Comparison of ENCODE assay signal across 9 cellular contexts in the genomic region with DNA sequence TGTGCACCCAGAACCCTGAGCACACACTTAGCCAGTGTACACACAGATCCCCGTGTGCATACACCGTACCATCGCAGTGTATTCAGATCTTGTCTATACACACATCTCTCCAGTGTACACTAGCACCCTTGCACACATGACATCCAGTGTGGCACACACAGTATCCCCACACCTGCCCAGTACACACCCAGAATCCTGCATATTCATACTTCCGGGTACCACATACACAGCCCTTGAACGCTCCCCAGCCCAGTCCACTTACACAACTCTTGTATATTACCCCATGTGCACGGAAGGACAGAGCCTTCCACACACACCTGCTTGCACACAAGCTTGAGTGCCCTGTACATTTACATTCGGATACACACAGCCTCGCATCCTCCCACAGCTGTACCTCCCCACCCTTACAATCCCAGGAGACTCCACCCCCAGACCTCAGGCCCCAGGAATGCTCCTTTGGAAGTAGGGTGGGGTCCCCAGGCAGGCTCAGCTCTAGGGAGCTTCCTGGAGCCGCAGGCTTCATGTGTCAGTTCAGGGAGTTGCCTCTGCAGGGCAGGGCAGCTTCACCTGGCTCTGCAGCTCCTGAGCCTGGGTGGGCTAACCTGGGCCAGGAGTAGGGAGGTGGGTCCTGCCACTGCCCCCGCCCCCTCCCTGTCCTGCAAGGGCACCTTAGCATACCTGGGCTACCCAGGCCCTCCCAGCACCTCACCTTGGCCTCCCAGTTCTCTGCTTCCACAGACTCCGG. TPM values are rescaled to one million over a fixed set of nuclear protein-coding genes. Genes with fewer than 3 reads are reported as not detected.
DNase-seq lines count a peak whose midpoint lies in the region; ATAC-seq, FAIRE-seq and TF ChIP-seq lines count a peak whose summit lies in the region.
"Had no signal": no experiment of that assay in that cellular context is flagged by ENCODE, and none has a peak within 500 bp of the region (broad histone marks: within the 10 kb centered on the region; RNA-seq: fewer than 3 reads in every experiment).

No MANE protein-coding gene starts in this region.

- CTCF ChIA-PET in HCT116 (lab: Charles Lee): interaction anchor here (0.6 to 3.0 kb wide), 33 partner anchors 8 to 1319 kb away, joined by 3 to 49 read pairs (median 6); a partner anchor contains a TSS

- H4K20me1 ChIP-seq in HCT116 (ENCODE audit: insufficient read depth): no peaks in the 10 kb centered on the region

- no peaks in the 10 kb centered on the region for H3K9me2 ChIP-seq in HCT116 (ENCODE audit: insufficient read depth)

- peaks cover 0 to 2% of the 10 kb centered on the region in 2 experiments; a peak in 1 of 4 replicates for H3K36me3 ChIP-seq in HCT116 (ENCODE audit: control insufficient read depth in 1 of 2, insufficient read depth in 2 of 2, low read length in 2 of 2)
- H3K36me3 ChIP-seq in kidney (ENCODE audit: control insufficient read depth in 1 of 2, insufficient read depth in 2 of 2, low read length in 2 of 2): no peaks in the 10 kb centered on the region

- no peak for TF ChIP-seq RAD21 in HCT116 (IDR thresholded peaks at IDR 0.05; ENCODE audit: low read depth)

- no peak overlapping the region for H3K4me3 Mint-ChIP-seq in activated T-helper 1 cell treated with anti-CD3 and anti-CD28 coated beads, Interleukin-12 subunit alpha, Interleukin-12 subunit beta, Interleukin-2, Interleukin-4 antibody, amounts not matched to agents 30 ng/mL and 10 ng/mL and 1 ng/mL, durations not matched to agents 14 hours and 24 hours and 36 hours
- no peak overlapping the region for H3K4me3 Mint-ChIP-seq in stimulated activated effector memory CD8-positive, alpha-beta T cell treated with anti-CD3 and anti-CD28 coated beads, Interleukin-12 subunit alpha, Interleukin-12 subunit beta, amount 100 ng/mL, for 72 hours

- H3K9me3 ChIP-seq in HCT116 (ENCODE audit: control insufficient read depth in 1 of 2, insufficient read depth in 1 of 2, low read depth in 1 of 2, low read length in 2 of 2) (no peaks in the 10 kb centered on the region), kidney (ENCODE audit: control insufficient read depth in 1 of 2, low read length in 2 of 2) (no peaks in the 10 kb centered on the region)

- peak; percentile 59 for ATAC-seq in HCT116
- ATAC-seq in stimulated activated effector memory CD8-positive, alpha-beta T cell treated with anti-CD3 and anti-CD28 coated beads, Interleukin-12 subunit alpha, Interleukin-12 subunit beta, amount 100 ng/mL, for 72 hours: no peak
- no peak for ATAC-seq in HG03432 (IDR thresholded peaks at IDR 0.05; ENCODE audit: unreplicated experiment)
- no peak for ATAC-seq in HG03039 (IDR thresholded peaks at IDR 0.05; ENCODE audit: unreplicated experiment)

- no peaks in the 10 kb centered on the region for H3K27me3 ChIP-seq in HCT116 (ENCODE audit: insufficient read depth, low read length)

- intact Hi-C loops in HCT116 (cut with micrococcal nuclease) (loop anchor here (1.0 kb wide), 1 partner anchor 44 kb away; no protein-coding TSS in a partner anchor), kidney (cut with DNase I) (no loop called here)
- intact Hi-C loops in activated T-helper 1 cell treated with anti-CD3 and anti-CD28 coated beads, Interleukin-12 subunit alpha, Interleukin-12 subunit beta, Interleukin-2, Interleukin-4 antibody, amounts not matched to agents 30 ng/mL and 10 ng/mL and 1 ng/mL, durations not matched to agents 14 hours and 24 hours and 36 hours (cut with micrococcal nuclease): loop anchor here (2.0 kb wide), 1 partner anchor 19 kb away; no protein-coding TSS in a partner anchor

- in situ Hi-C loops in ACHN (cut with HindIII; ENCODE audit: low pct_ligation_motif_present, low pct_unique_long_range_greater_than_20kb, low sequenced_read_pairs): no loop called here

- TF ChIP-seq POLR2A in HCT116 (IDR thresholded peaks at IDR 0.05; ENCODE audit: borderline replicate concordance, extremely low read depth, insufficient read depth, insufficient read length): no peak

- DNase-seq in HCT116 (ENCODE audit: low read depth, low spot score) (peak; percentile 29), kidney (peak; percentile 86), NCI-H82 treated with DMSO at 0.1 percent for 48 hours (lab: John Stamatoyannopoulos, UW; ENCODE audit: unreplicated experiment) (no peak), ACHN (no peak)
- DNase-seq in activated T-helper 1 cell treated with anti-CD3 and anti-CD28 coated beads, Interleukin-12 subunit alpha, Interleukin-12 subunit beta, Interleukin-2, Interleukin-4 antibody, amounts not matched to agents 30 ng/mL and 10 ng/mL and 1 ng/mL, durations not matched to agents 14 hours and 24 hours and 36 hours (ENCODE audit: low spot score): no peak
- no peak for DNase-seq in stimulated activated effector memory CD8-positive, alpha-beta T cell treated with anti-CD3 and anti-CD28 coated beads, Interleukin-12 subunit alpha, Interleukin-12 subunit beta, amount 100 ng/mL, for 72 hours (ENCODE audit: low spot score in 2 of 2)
- DNase-seq: activated effector memory CD4-positive, alpha-beta T cell treated with Interleukin-2 at 50 U/mL for 16 hours had no signal

- no peak for TF ChIP-seq CTCF in HCT116 (IDR thresholded peaks at IDR 0.05 in 2 of 3, conservative IDR thresholded peaks at IDR 0.05 in 1 of 3; ENCODE audit: borderline replicate concordance in 1 of 3, insufficient read depth in 1 of 3, low read depth in 2 of 3, low read length in 2 of 3)
- TF ChIP-seq CTCF in kidney (IDR thresholded peaks at IDR 0.05; ENCODE audit: borderline replicate concordance, extremely low read depth, insufficient read depth): no peak

- H3K4me2 ChIP-seq in HCT116 (ENCODE audit: low read length): peak overlapping the region; percentile 77

- POLR2A ChIA-PET in HCT116 (lab: Charles Lee): interaction anchor here (0.7 to 2.2 kb wide), 12 partner anchors 10 to 162 kb away, joined by 3 to 8 read pairs (median 6); a partner anchor contains a TSS

- H3K4me1 Mint-ChIP-seq in activated T-helper 1 cell treated with anti-CD3 and anti-CD28 coated beads, Interleukin-12 subunit alpha, Interleukin-12 subunit beta, Interleukin-2, Interleukin-4 antibody, amounts not matched to agents 30 ng/mL and 10 ng/mL and 1 ng/mL, durations not matched to agents 14 hours and 24 hours and 36 hours (ENCODE audit: low read depth): peaks cover 52% of the 10 kb centered on the region
- peaks cover 46% of the 10 kb centered on the region for H3K4me1 Mint-ChIP-seq in stimulated activated effector memory CD8-positive, alpha-beta T cell treated with anti-CD3 and anti-CD28 coated beads, Interleukin-12 subunit alpha, Interleukin-12 subunit beta, amount 100 ng/mL, for 72 hours

- RAD21 ChIA-PET in HCT116 (lab: Charles Lee; ENCODE audit: low non-redundant PET in 1 of 2, low total read pairs in 2 of 2, uncharacterized antibody in 2 of 2, unreplicated experiment in 2 of 2): interaction anchor here (0.7 to 1.9 kb wide), 11 partner anchors 19 to 141 kb away, joined by 3 to 21 read pairs (median 4); a partner anchor contains a TSS

- H3K27ac ChIP-seq in HCT116 (ENCODE audit: low read depth, low read length) (peak overlapping the region; percentile 87), kidney (ENCODE audit: low read depth in 2 of 2, low read length in 2 of 2) (peak overlapping the region; percentile 62 to 67)

- no peak overlapping the region for H2AFZ ChIP-seq in HCT116 (ENCODE audit: low read depth, low read length, poor library complexity, severe bottlenecking)

- H3K9me3 Mint-ChIP-seq in activated T-helper 1 cell treated with anti-CD3 and anti-CD28 coated beads, Interleukin-12 subunit alpha, Interleukin-12 subunit beta, Interleukin-2, Interleukin-4 antibody, amounts not matched to agents 30 ng/mL and 10 ng/mL and 1 ng/mL, durations not matched to agents 14 hours and 24 hours and 36 hours: no peaks in the 10 kb centered on the region
- no peaks in the 10 kb centered on the region for H3K9me3 Mint-ChIP-seq in stimulated activated effector memory CD8-positive, alpha-beta T cell treated with anti-CD3 and anti-CD28 coated beads, Interleukin-12 subunit alpha, Interleukin-12 subunit beta, amount 100 ng/mL, for 72 hours

- H3K79me2 ChIP-seq in HCT116 (ENCODE audit: insufficient read depth, low read length): peaks cover 20% of the 10 kb centered on the region; the same call in 1 of the 2 replicates

- H3K4me1 ChIP-seq in HCT116 (ENCODE audit: control insufficient read depth in 1 of 2, insufficient read depth in 2 of 2, low read length in 2 of 2) (peaks cover 23 to 52% of the 10 kb centered on the region in 2 experiments), kidney (ENCODE audit: control insufficient read depth in 1 of 2, insufficient read depth in 1 of 2, low read depth in 1 of 2, low read length in 2 of 2) (peaks cover 21 to 51% of the 10 kb centered on the region in 2 donors)

- H3K27ac Mint-ChIP-seq in activated T-helper 1 cell treated with anti-CD3 and anti-CD28 coated beads, Interleukin-12 subunit alpha, Interleukin-12 subunit beta, Interleukin-2, Interleukin-4 antibody, amounts not matched to agents 30 ng/mL and 10 ng/mL and 1 ng/mL, durations not matched to agents 14 hours and 24 hours and 36 hours: peak overlapping the region; percentile 81
- peak overlapping the region; percentile 44 for H3K27ac Mint-ChIP-seq in stimulated activated effector memory CD8-positive, alpha-beta T cell treated with anti-CD3 and anti-CD28 coated beads, Interleukin-12 subunit alpha, Interleukin-12 subunit beta, amount 100 ng/mL, for 72 hours

- H3K4me3 ChIP-seq in HCT116 (replicated peaks in 1 of 2; ENCODE audit: low read depth in 1 of 2, low read length in 2 of 2) (peak overlapping the region in 1 of 2 experiments; percentile 30; a peak in 2 of 4 replicates), kidney (ENCODE audit: low read length in 2 of 2) (no peak overlapping the region)

- H3K27me3 Mint-ChIP-seq in activated T-helper 1 cell treated with anti-CD3 and anti-CD28 coated beads, Interleukin-12 subunit alpha, Interleukin-12 subunit beta, Interleukin-2, Interleukin-4 antibody, amounts not matched to agents 30 ng/mL and 10 ng/mL and 1 ng/mL, durations not matched to agents 14 hours and 24 hours and 36 hours (ENCODE audit: insufficient read depth): no peaks in the 10 kb centered on the region

- H3K9ac ChIP-seq in HCT116 (ENCODE audit: low read length) (peak overlapping the region; percentile 61), kidney (ENCODE audit: low read length in 2 of 2) (no peak overlapping the region)

- FAIRE-seq in kidney (lab: Jason Lieb, UNC): no peak

- H3K36me3 Mint-ChIP-seq in activated T-helper 1 cell treated with anti-CD3 and anti-CD28 coated beads, Interleukin-12 subunit alpha, Interleukin-12 subunit beta, Interleukin-2, Interleukin-4 antibody, amounts not matched to agents 30 ng/mL and 10 ng/mL and 1 ng/mL, durations not matched to agents 14 hours and 24 hours and 36 hours (ENCODE audit: low read depth): peaks cover 3% of the 10 kb centered on the region
- H3K36me3 Mint-ChIP-seq in stimulated activated effector memory CD8-positive, alpha-beta T cell treated with anti-CD3 and anti-CD28 coated beads, Interleukin-12 subunit alpha, Interleukin-12 subunit beta, amount 100 ng/mL, for 72 hours: peaks cover 16% of the 10 kb centered on the region

- BruUV-seq in HCT116 (replicated peaks; lab: Mats Ljungman, UMichigan): no TSS peak

RNA-seq across cellular contexts. Expression of a gene that starts 46.2 kb away (rescaled TPM):
- total RNA-seq in HCT116 (2021; ENCODE audit: unreplicated experiment) (33.7 TPM), kidney (48.2 TPM)
- polyA plus RNA-seq in HCT116 (2012): 26.1 and 30.5 TPM in 2 replicates
- total RNA-seq in activated T-helper 1 cell treated with anti-CD3 and anti-CD28 coated beads, Interleukin-12 subunit alpha, Interleukin-12 subunit beta, Interleukin-2, Interleukin-4 antibody, amounts not matched to agents 30 ng/mL and 10 ng/mL and 1 ng/mL, durations not matched to agents 14 hours and 24 hours and 36 hours: 33.7 and 33.9 TPM in 2 replicates
- polyA plus RNA-seq in kidney (ENCODE audit: insufficient read depth, low read depth, low replicate concordance): 8.5 TPM

Comparison
In these comparisons a context has a peak if more than half of its experiments do, and no peak if none do; other contexts are left out.
1. DNase-seq: peak in HCT116 (single experiment) and kidney (single experiment); none in activated T-helper 1 cell treated with anti-CD3 and anti-CD28 coated beads, Interleukin-12 subunit alpha, Interleukin-12 subunit beta, Interleukin-2, Interleukin-4 antibody, amounts not matched to agents 30 ng/mL and 10 ng/mL and 1 ng/mL, durations not matched to agents 14 hours and 24 hours and 36 hours (single experiment), stimulated activated effector memory CD8-positive, alpha-beta T cell treated with anti-CD3 and anti-CD28 coated beads, Interleukin-12 subunit alpha, Interleukin-12 subunit beta, amount 100 ng/mL, for 72 hours (0 of 2), NCI-H82 treated with DMSO at 0.1 percent for 48 hours (single experiment) and ACHN (single experiment).